7 cellular contexts compared by ENCODE assay signal in the genomic region with DNA sequence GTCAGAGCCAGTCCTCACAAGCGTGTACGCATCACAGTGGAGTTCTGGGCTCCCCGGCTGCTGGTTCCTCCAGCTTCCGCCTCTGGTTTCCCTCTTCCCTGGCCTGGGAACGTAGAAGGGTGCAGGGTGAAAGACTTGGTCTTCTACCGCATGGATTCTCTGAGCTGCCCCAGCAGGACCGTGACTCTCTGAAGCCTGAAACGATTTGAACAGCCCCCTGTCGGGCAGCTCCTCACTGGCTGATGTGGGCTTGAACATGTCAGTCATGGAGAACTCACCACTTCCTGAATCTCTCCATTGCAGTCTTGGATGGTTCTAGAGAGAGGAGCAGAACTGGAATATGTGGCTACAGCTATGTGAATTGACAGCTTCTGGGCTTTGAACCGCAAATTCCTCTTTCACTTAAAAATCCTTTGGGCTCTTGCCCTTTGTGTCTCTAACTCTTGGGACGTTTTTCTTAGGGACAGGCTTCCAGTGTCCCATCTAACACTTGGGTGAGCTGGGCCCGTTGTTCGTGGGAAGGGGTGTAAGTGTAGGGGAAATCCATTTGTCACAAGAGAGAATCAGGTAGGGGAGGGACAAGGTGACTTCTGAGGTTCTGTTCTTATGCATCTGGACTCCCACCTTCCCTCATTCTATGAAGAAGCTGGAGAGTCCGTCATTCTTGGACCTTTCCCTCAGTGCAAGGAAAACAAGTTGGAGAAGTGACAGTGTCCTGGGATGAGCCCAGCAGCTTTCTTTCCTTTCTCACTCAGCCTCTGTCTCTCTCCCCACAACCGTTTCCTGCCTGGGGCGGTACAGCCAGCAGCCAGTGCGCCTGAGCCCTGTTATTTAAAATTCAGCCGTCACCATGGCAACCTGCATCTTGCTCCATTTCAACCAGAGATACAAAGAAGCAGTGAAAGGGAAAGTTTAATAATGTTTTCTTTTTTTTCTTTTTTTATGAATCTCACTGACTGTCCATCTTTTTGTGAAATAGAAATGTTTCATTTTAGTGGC.
A peak's percentile ranks its signal among the peaks of the same experiment; 100 is the strongest.
DNase-seq lines count a peak whose midpoint lies in the region; ATAC-seq, FAIRE-seq and TF ChIP-seq lines count a peak whose summit lies in the region.

No MANE protein-coding gene starts in this region.

- peak overlapping the region; percentile 79 for H3K4me2 ChIP-seq in astrocyte (ENCODE audit: low read length)

- H3K27me3 Mint-ChIP-seq in astrocyte (ENCODE audit: low read depth, unreplicated experiment) (peaks cover 4% of the 10 kb centered on the region), memory B cell (peaks cover 7% of the 10 kb centered on the region)
- peaks cover 10 to 22% of the 10 kb centered on the region in 2 donors for H3K27me3 Mint-ChIP-seq in stimulated activated naive B cell treated with anti-CD40 and anti-IgM and Interleukin-4, amounts not matched to agents 10 μg/mL and 1 μg/mL and 100 μg/mL, for 72 hours

- peak; percentile 69 for ATAC-seq in GM19023 (IDR thresholded peaks at IDR 0.05; ENCODE audit: unreplicated experiment)
- ATAC-seq in HG02885 (IDR thresholded peaks at IDR 0.05; ENCODE audit: poor library complexity, unreplicated experiment): peak; percentile 82
- ATAC-seq in memory B cell (ENCODE audit: low read depth): peak; percentile 84
- ATAC-seq in stimulated activated naive B cell treated with anti-CD40 and anti-IgM and Interleukin-4, amounts not matched to agents 10 μg/mL and 1 μg/mL and 100 μg/mL, for 72 hours (replicated peaks): peak; percentile 64 to 66

- H3K27me3 ChIP-seq in astrocyte (ENCODE audit: insufficient read depth, low read length): no peaks in the 10 kb centered on the region

- H3K36me3 ChIP-seq in astrocyte (ENCODE audit: insufficient read depth, low read length): no peaks in the 10 kb centered on the region

- H3K9me3 ChIP-seq in astrocyte (ENCODE audit: insufficient read depth, low read depth, low read length): no peaks in the 10 kb centered on the region

- FAIRE-seq in astrocyte (lab: Jason Lieb, UNC): no peak

- H3K36me3 Mint-ChIP-seq in astrocyte (ENCODE audit: low read depth, unreplicated experiment): no peaks in the 10 kb centered on the region
- no peaks in the 10 kb centered on the region for H3K36me3 Mint-ChIP-seq in memory B cell
- H3K36me3 Mint-ChIP-seq in stimulated activated naive B cell treated with anti-CD40 and anti-IgM and Interleukin-4, amounts not matched to agents 10 μg/mL and 1 μg/mL and 100 μg/mL, for 72 hours: peaks cover 3 to 4% of the 10 kb centered on the region in 2 donors

- H3K4me3 Mint-ChIP-seq in astrocyte (ENCODE audit: unreplicated experiment) (no peak overlapping the region), memory B cell (no peak overlapping the region)
- H3K4me3 Mint-ChIP-seq in stimulated activated naive B cell treated with anti-CD40 and anti-IgM and Interleukin-4, amounts not matched to agents 10 μg/mL and 1 μg/mL and 100 μg/mL, for 72 hours: peak overlapping the region; percentile 33 to 44

- TF ChIP-seq CTCF in astrocyte (IDR thresholded peaks at IDR 0.05; ENCODE audit: insufficient read depth, low read depth, low read length): no peak

- peak overlapping the region; percentile 67 for H2AFZ ChIP-seq in astrocyte (ENCODE audit: low read depth, low read length)

- DNase-seq in T-helper 2 cell: peak; percentile 45 to 95 (median 73)
- DNase-seq in astrocyte (ENCODE audit: low read depth): peak; percentile 43
- peak; percentile 31 to 59 for DNase-seq in memory B cell (ENCODE audit: low spot score in 2 of 2)
- DNase-seq in stimulated activated naive B cell treated with anti-CD40 and anti-IgM and Interleukin-4, amounts not matched to agents 10 μg/mL and 1 μg/mL and 100 μg/mL, for 72 hours: peak; percentile 28
- no peak for DNase-seq in NCI-H1048 (lab: John Stamatoyannopoulos, UW)

- H3K9me3 Mint-ChIP-seq in astrocyte (ENCODE audit: unreplicated experiment) (no peaks in the 10 kb centered on the region), memory B cell (peaks cover 2% of the 10 kb centered on the region)
- H3K9me3 Mint-ChIP-seq in stimulated activated naive B cell treated with anti-CD40 and anti-IgM and Interleukin-4, amounts not matched to agents 10 μg/mL and 1 μg/mL and 100 μg/mL, for 72 hours: peaks cover 4% of the 10 kb centered on the region in 2 donors

- H3K9ac ChIP-seq in astrocyte (ENCODE audit: low read length): peak overlapping the region; percentile 42

- H3K27ac Mint-ChIP-seq in astrocyte (ENCODE audit: unreplicated experiment) (peak overlapping the region; percentile 11), memory B cell (peak overlapping the region; percentile 77)
- H3K27ac Mint-ChIP-seq in stimulated activated naive B cell treated with anti-CD40 and anti-IgM and Interleukin-4, amounts not matched to agents 10 μg/mL and 1 μg/mL and 100 μg/mL, for 72 hours: peak overlapping the region; percentile 88

- H3K4me3 ChIP-seq in astrocyte (ENCODE audit: insufficient read depth, low read depth, low read length): no peak overlapping the region

- H3K79me2 ChIP-seq in astrocyte (ENCODE audit: insufficient read depth, low read length): no peaks in the 10 kb centered on the region

- H3K4me1 Mint-ChIP-seq in astrocyte (ENCODE audit: low read depth, unreplicated experiment) (peaks cover 18% of the 10 kb centered on the region), memory B cell (peaks cover 29% of the 10 kb centered on the region)
- peaks cover 21 to 40% of the 10 kb centered on the region in 2 donors for H3K4me1 Mint-ChIP-seq in stimulated activated naive B cell treated with anti-CD40 and anti-IgM and Interleukin-4, amounts not matched to agents 10 μg/mL and 1 μg/mL and 100 μg/mL, for 72 hours

- H3K27ac ChIP-seq in astrocyte (ENCODE audit: low read depth, low read length): peak overlapping the region; percentile 63

- peaks cover 20% of the 10 kb centered on the region for H3K4me1 ChIP-seq in astrocyte (ENCODE audit: insufficient read depth, low read length)

- no peaks in the 10 kb centered on the region for H4K20me1 ChIP-seq in astrocyte (ENCODE audit: insufficient read depth, low read length)

Comparison
In these comparisons a context has a peak if more than half of its experiments do, and no peak if none do; other contexts are left out.
1. H3K27ac Mint-ChIP-seq: peak in every context shown above with its lines; median percentile 88 in stimulated activated naive B cell treated with anti-CD40 and anti-IgM and Interleukin-4, amounts not matched to agents 10 μg/mL and 1 μg/mL and 100 μg/mL, for 72 hours; 77 in memory B cell; 11 in astrocyte.
2. H3K4me3 Mint-ChIP-seq: peak in stimulated activated naive B cell treated with anti-CD40 and anti-IgM and Interleukin-4, amounts not matched to agents 10 μg/mL and 1 μg/mL and 100 μg/mL, for 72 hours (2 of 2); none in astrocyte (single experiment) and memory B cell (single experiment).
3. Peak in every context shown above with its lines, with median percentiles within 50 percentile points of each other: ATAC-seq.